Comparison of ENCODE assay signal across 1 cellular context in genomic region chr1:174008979-174009378, GRCh38.
A peak's percentile ranks its signal among the peaks of the same experiment; 100 is the strongest.
TF ChIP-seq lines count a peak whose summit lies in the region.

No MANE protein-coding gene starts in this region.

TF ChIP-seq in GM12878, 131 proteins besides CTCF, POLR2A, EP300 and RAD21:
- TF ChIP-seq CEBPB (IDR thresholded peaks at IDR 0.05; ENCODE audit: borderline replicate concordance in 1 of 2, low read depth in 2 of 2, low read length in 2 of 2): peak in 1 of 2 experiments; percentile 15; a peak in 1 of 4 replicates
- no peak for TF ChIP-seq ASH2L (IDR thresholded peaks at IDR 0.05; ENCODE audit: borderline replicate concordance, low read depth)
